ENCODE assay signal across 13 cellular contexts in genomic region chr22:45314054-45314721, GRCh38. TPM values are rescaled to one million over a fixed set of nuclear protein-coding genes. Genes with fewer than 3 reads are reported as not detected.
A peak's percentile ranks its signal among the peaks of the same experiment; 100 is the strongest.
DNase-seq lines count a peak whose midpoint lies in the region; ATAC-seq and TF ChIP-seq lines count a peak whose summit lies in the region.
"Had no signal": no experiment of that assay in that cellular context is flagged by ENCODE, and none has a peak within 500 bp of the region (broad histone marks: within the 10 kb centered on the region; RNA-seq: fewer than 3 reads in every experiment).

No MANE protein-coding gene starts in this region.

- H3K4me3 ChIP-seq in fibroblast of villous mesenchyme (ENCODE audit: low read depth, low read length) (no peak overlapping the region), stomach (peak overlapping the region in 1 of 4 donors; percentile 6), neuronal stem cell (ENCODE audit: low read length in 2 of 2) (no peak overlapping the region)
- H3K4me3 ChIP-seq: SJCRH30 had no signal

- H2BK12ac ChIP-seq in neuronal stem cell (ENCODE audit: low read length) = no peak overlapping the region

- no peak overlapping the region for H2BK5ac ChIP-seq in neuronal stem cell (ENCODE audit: low read length)

- H4K8ac ChIP-seq in neuronal stem cell (ENCODE audit: low read depth, low read length) = no peak overlapping the region

- H3K79me1 ChIP-seq in neuronal stem cell (ENCODE audit: low read depth, low read length) = peaks cover 4% of the 10 kb centered on the region

- WGBS in stomach, 5 donors = 27 to 50% (median 43%) methylated on average over 8 of the region's 8 CpGs
- WGBS in neuronal stem cell (ENCODE audit: extremely low coverage in 2 of 2, insufficient read length in 2 of 2, insufficient replicate concordance in 1 of 2), 2 donors = no CpG with 5 or more reads among the region's 8 CpGs

- no peak overlapping the region for H3K4me2 ChIP-seq in neuronal stem cell (ENCODE audit: insufficient read depth, low read length, poor library complexity, severe bottlenecking)

- no peak overlapping the region for H3K18ac ChIP-seq in neuronal stem cell (ENCODE audit: low read length)

- H3K27me3 ChIP-seq in stomach (no peaks in the 10 kb centered on the region), neuronal stem cell (ENCODE audit: control insufficient read depth in 3 of 3, insufficient read depth in 3 of 3, low read depth in 1 of 3, low read length in 3 of 3) (peaks cover 0 to 6% (median 0%) of the 10 kb centered on the region in 3 experiments)
- H3K27me3 ChIP-seq: SJCRH30 had no signal

- H3K23ac ChIP-seq in neuronal stem cell (ENCODE audit: low read depth, low read length, poor library complexity) = no peak overlapping the region

- H2AFZ ChIP-seq in neuronal stem cell (ENCODE audit: low read length) = no peak overlapping the region

- peak overlapping the region; percentile 69 to 80 (median 76) for H3K27ac ChIP-seq in stomach
- no peak overlapping the region for H3K27ac ChIP-seq in neuronal stem cell (replicated peaks; ENCODE audit: low read length)
- H3K27ac ChIP-seq: SJCRH30 had no signal

- no peak overlapping the region for H3K4ac ChIP-seq in neuronal stem cell (ENCODE audit: low read length)

- TF ChIP-seq CTCF in fibroblast of villous mesenchyme (IDR thresholded peaks at IDR 0.05; ENCODE audit: insufficient read depth, low read depth, low read length) = no peak
- TF ChIP-seq CTCF in stomach (IDR thresholded peaks at IDR 0.05) = no peak

- peak; percentile 57 for DNase-seq in left cardiac atrium
- no peak for DNase-seq in Right ventricle myocardium superior
- peak; percentile 64 for DNase-seq in NOMO-1 treated with DMSO at 0.1 percent for 48 hours (lab: John Stamatoyannopoulos, UW; ENCODE audit: unreplicated experiment)
- peak; percentile 30 for DNase-seq in fibroblast of villous mesenchyme (ENCODE audit: low read depth)
- no peak for DNase-seq in stomach
- DNase-seq in LoVo (ENCODE audit: low spot score) = no peak
- no peak for DNase-seq in neuronal stem cell (ENCODE audit: low spot score)
- DNase-seq: NCI-H1048, NCI-H446 treated with DMSO at 0.1 percent for 48 hours, occipital lobe, SJCRH30 had no signal

- TF ChIP-seq EP300 in stomach (IDR thresholded peaks at IDR 0.05) = no peak

- H3K36me3 ChIP-seq in stomach (peaks cover 0 to 9% (median 0%) of the 10 kb centered on the region in 4 donors), neuronal stem cell (replicated peaks in 1 of 2; ENCODE audit: control insufficient read depth in 2 of 2, insufficient read depth in 2 of 2, low read length in 2 of 2) (peaks cover 0 to 2% of the 10 kb centered on the region in 2 donors)
- H3K36me3 ChIP-seq: SJCRH30 had no signal

- H2AK5ac ChIP-seq in neuronal stem cell (ENCODE audit: low read depth, low read length) = no peak overlapping the region

- H3K9me3 ChIP-seq in stomach (no peaks in the 10 kb centered on the region), neuronal stem cell (replicated peaks in 1 of 2; ENCODE audit: control insufficient read depth in 2 of 2, insufficient read depth in 1 of 2, low read depth in 1 of 2, low read length in 2 of 2) (no peaks in the 10 kb centered on the region)
- H3K9me3 ChIP-seq: SJCRH30 had no signal

- H2BK15ac ChIP-seq in neuronal stem cell (ENCODE audit: low read length) = no peak overlapping the region

- H3K9ac ChIP-seq in neuronal stem cell (ENCODE audit: low read depth, low read length, poor library complexity) = no peak overlapping the region

- no peak for TF ChIP-seq POLR2A in stomach (IDR thresholded peaks at IDR 0.05)

- peaks cover 47 to 88% (median 68%) of the 10 kb centered on the region in 4 donors for H3K4me1 ChIP-seq in stomach
- peaks cover 19 to 24% of the 10 kb centered on the region in 2 donors for H3K4me1 ChIP-seq in neuronal stem cell (ENCODE audit: control insufficient read depth in 2 of 2, insufficient read depth in 1 of 2, low read depth in 1 of 2, low read length in 2 of 2)

- H3K14ac ChIP-seq in neuronal stem cell (ENCODE audit: low read length) = no peak overlapping the region

- H2BK120ac ChIP-seq in neuronal stem cell (ENCODE audit: low read depth, low read length) = no peak overlapping the region

- no peak overlapping the region for H4K91ac ChIP-seq in neuronal stem cell (ENCODE audit: low read depth, low read length, poor library complexity)

- intact Hi-C loops in left cardiac atrium (cut with DNase I) = no loop called here
- intact Hi-C loops in Right ventricle myocardium superior (cut with DNase I) = no loop called here
- intact Hi-C loops in stomach (cut with DNase I; ENCODE audit: low total_unique reads) = no loop called here

- ATAC-seq in left cardiac atrium (no peak), Right ventricle myocardium superior (ENCODE audit: poor library complexity) (no peak), GM18867 (IDR thresholded peaks at IDR 0.05; ENCODE audit: unreplicated experiment) (no peak)

RNA-seq across cellular contexts. Expression of gene FAM118A, which starts 4.5 kb away (rescaled TPM):
- total RNA-seq in left cardiac atrium (10 to 100 TPM; 20.9 to 23.5 TPM), Right ventricle myocardium superior (21.1 TPM), fibroblast of villous mesenchyme (20.7 and 52.5 TPM in 2 replicates), stomach (100 to 1,000 TPM in 2 of 5 donors, 10 to 100 TPM in 3; 13.8 to 747 (median 93.7) TPM)
- polyA plus RNA-seq in stomach = 10 to 100 TPM; 12.0 to 29.8 (median 13.4) TPM
- 12.7 TPM for polyA plus RNA-seq in neuronal stem cell (2013, experiment 1 of 2)
- polyA plus RNA-seq in neuronal stem cell (2013, experiment 2 of 2) = 11.8 TPM

RNA-seq across cellular contexts. Expression of gene UPK3A, which starts 29.4 kb away (rescaled TPM):
- total RNA-seq in left cardiac atrium (under 1 TPM in 1 of 2 donors, not detected in 1; 0.29 TPM), Right ventricle myocardium superior (0.65 TPM), fibroblast of villous mesenchyme (not detected in 2 replicates), stomach (1 to 10 TPM in 1 of 5 donors, not detected in 4; 1.3 TPM)
- under 1 TPM in 2 of 3 donors, not detected in 1; 0.10 to 0.76 TPM for polyA plus RNA-seq in stomach
- polyA plus RNA-seq in neuronal stem cell (2013, experiment 1 of 2) = 0.20 TPM
- polyA plus RNA-seq in neuronal stem cell (2013, experiment 2 of 2) = 0.25 TPM
- total RNA-seq: glomerular endothelial cell, occipital lobe, SJCRH30 had no signal

Comparison
In these comparisons a context has a peak if more than half of its experiments do, and no peak if none do; other contexts are left out.
1. DNase-seq: peak in left cardiac atrium (single experiment), NOMO-1 treated with DMSO at 0.1 percent for 48 hours (single experiment) and fibroblast of villous mesenchyme (single experiment); none in Right ventricle myocardium superior (single experiment), stomach (single experiment), LoVo (single experiment) and neuronal stem cell (single experiment).